In the genomic region with DNA sequence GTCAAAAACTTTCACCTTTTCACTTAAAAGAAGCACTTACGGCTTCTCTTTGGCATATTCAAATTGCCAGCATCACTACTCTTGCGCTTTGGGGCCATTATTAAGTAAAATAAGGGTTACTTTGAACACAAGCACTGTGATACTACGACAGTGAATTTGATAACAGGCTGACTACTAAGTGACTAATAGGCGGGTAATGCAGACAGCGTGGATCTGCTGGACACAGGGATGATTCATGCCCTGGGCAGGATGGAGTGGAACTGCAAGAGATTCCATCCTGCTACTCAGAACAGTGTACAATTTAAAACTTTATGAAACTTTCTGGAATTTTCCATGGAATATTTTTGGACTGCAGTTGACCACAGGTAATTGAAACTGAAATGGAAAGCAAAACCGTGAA, we compare ENCODE assay signal across 10 cellular contexts. TPM values are rescaled to one million over a fixed set of nuclear protein-coding genes. Genes with fewer than 3 reads are reported as not detected.
A peak's percentile ranks its signal among the peaks of the same experiment; 100 is the strongest.
DNase-seq lines count a peak whose midpoint lies in the region; FAIRE-seq and TF ChIP-seq lines count a peak whose summit lies in the region.
"Had no signal": no experiment of that assay in that cellular context is flagged by ENCODE, and none has a peak within 500 bp of the region (broad histone marks: within the 10 kb centered on the region; RNA-seq: fewer than 3 reads in every experiment).

No MANE protein-coding gene starts in this region.

- H3F3A ChIP-seq in SK-N-SH (replicated peaks; ENCODE audit: insufficient read depth): peaks cover 20% of the 10 kb centered on the region

- peak overlapping the region; percentile 62 for H3K4me2 ChIP-seq in SK-N-SH
- H3K4me2 ChIP-seq in skeletal muscle satellite cell (ENCODE audit: low read length): peak overlapping the region; percentile 64

- no peaks in the 10 kb centered on the region for H3K79me2 ChIP-seq in SK-N-SH (ENCODE audit: insufficient read depth)

- H3K4me3 ChIP-seq in SK-N-SH (ENCODE audit: low read depth in 2 of 2, low read length in 1 of 2): peak overlapping the region in 1 of 2 experiments; percentile 30; a peak in 2 of 4 replicates
- H3K4me3 ChIP-seq in skeletal muscle satellite cell (ENCODE audit: low read length): peak overlapping the region; percentile 21

- H3K36me3 ChIP-seq in SK-N-SH (replicated peaks in 1 of 2; ENCODE audit: control insufficient read depth in 1 of 2, insufficient read depth in 2 of 2, low read length in 1 of 2): no peaks in the 10 kb centered on the region
- no peaks in the 10 kb centered on the region for H3K36me3 ChIP-seq in skeletal muscle satellite cell (ENCODE audit: insufficient read depth, low read length)

- peak overlapping the region; percentile 27; the same call in 1 of the 2 replicates for H2AFZ ChIP-seq in SK-N-SH (ENCODE audit: low read depth)

- CTCF ChIA-PET in SK-N-SH (lab: Yijun Ruan, JAX): interaction anchor here (1.2 kb wide), 1 partner anchor 105 kb away, joined by 3 read pairs; no protein-coding TSS in a partner anchor

- POLR2A ChIA-PET in SK-N-SH (lab: Yijun Ruan, JAX): no interaction called here

- FAIRE-seq in frontal cortex (lab: Jason Lieb, UNC): no peak

- H3K27me3 ChIP-seq in SK-N-SH (ENCODE audit: insufficient read depth) (no peaks in the 10 kb centered on the region), skeletal muscle satellite cell (ENCODE audit: control insufficient read depth, insufficient read depth, low read length) (no peaks in the 10 kb centered on the region)

- peak overlapping the region; percentile 77 to 87; a peak in 3 of 4 replicates for H3K27ac ChIP-seq in SK-N-SH (ENCODE audit: low read depth in 2 of 2, low read length in 1 of 2)
- H3K27ac ChIP-seq: VCaP had no signal

- no peaks in the 10 kb centered on the region for H4K20me1 ChIP-seq in SK-N-SH (ENCODE audit: insufficient read depth)

- H3K9me2 ChIP-seq in SK-N-SH: no peaks in the 10 kb centered on the region

- TF ChIP-seq CTCF in SK-N-SH (IDR thresholded peaks at IDR 0.05): no peak

- H3K4me1 ChIP-seq in SK-N-SH (ENCODE audit: control insufficient read depth in 1 of 2, insufficient read depth in 2 of 2, low read depth in 1 of 2, low read length in 1 of 2): peaks cover 0 to 7% of the 10 kb centered on the region in 2 experiments; a peak in 2 of 4 replicates
- H3K4me1 ChIP-seq in skeletal muscle satellite cell (ENCODE audit: control insufficient read depth, insufficient read depth, low read length): peaks cover 26% of the 10 kb centered on the region

- no peak for TF ChIP-seq RAD21 in SK-N-SH (IDR thresholded peaks at IDR 0.05; ENCODE audit: low read length)

- H3K9me3 ChIP-seq in SK-N-SH: no peaks in the 10 kb centered on the region
- no peaks in the 10 kb centered on the region for H3K9me3 ChIP-seq in skeletal muscle satellite cell (replicated peaks; ENCODE audit: low read length)

- peak in 1 of 2 experiments; percentile 91; a peak in 2 of 4 replicates for TF ChIP-seq EP300 in SK-N-SH (IDR thresholded peaks at IDR 0.05; ENCODE audit: borderline replicate concordance in 1 of 2, low read depth in 1 of 2, low read length in 1 of 2)

- H3K9ac ChIP-seq in SK-N-SH (peak overlapping the region; percentile 42; the same call in 1 of the 2 replicates), skeletal muscle satellite cell (ENCODE audit: low read depth, low read length) (peak overlapping the region; percentile 6)

- DNase-seq in GM04504 (ENCODE audit: low read depth) (peak; percentile 75), SK-N-SH (no peak), fibroblast of the conjunctiva (ENCODE audit: low read depth) (peak; percentile 69), frontal cortex (ENCODE audit: low spot score in 2 of 2) (no peak), NCI-H524 treated with DMSO at 0.1 percent for 48 hours (lab: John Stamatoyannopoulos, UW) (no peak), AML-193 (lab: John Stamatoyannopoulos, UW) (no peak)
- DNase-seq in stimulated activated CD4-positive, alpha-beta T cell treated with anti-CD3 and anti-CD28 coated beads, Interleukin-2, amount 100 ng/mL, for 48 hours: no peak
- DNase-seq: activated naive CD4-positive, alpha-beta T cell treated with Interleukin-2 at 50 U/mL for 16 hours had no signal

- WGBS in SK-N-SH (ENCODE audit: low lambda C conversion rate): 12% methylated on average over 6 of the region's 6 CpGs

TF ChIP-seq in SK-N-SH, 30 proteins besides CTCF, POLR2A, EP300 and RAD21 (continues in another document):
- TF ChIP-seq GABPA (IDR thresholded peaks at IDR 0.05; ENCODE audit: low read depth): peak; percentile 23; the same call in 1 of the 2 replicates
- TF ChIP-seq TCF12 (IDR thresholded peaks at IDR 0.05): peak; percentile 92
- TF ChIP-seq, protein P1, sequence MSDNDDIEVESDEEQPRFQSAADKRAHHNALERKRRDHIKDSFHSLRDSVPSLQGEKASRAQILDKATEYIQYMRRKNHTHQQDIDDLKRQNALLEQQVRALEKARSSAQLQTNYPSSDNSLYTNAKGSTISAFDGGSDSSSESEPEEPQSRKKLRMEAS (IDR thresholded peaks at IDR 0.05; ENCODE audit: low read depth): peak; percentile 87
- no peak for TF ChIP-seq RFX5 (IDR thresholded peaks at IDR 0.05; ENCODE audit: low read length)
- no peak for TF ChIP-seq NRF1 (IDR thresholded peaks at IDR 0.05; ENCODE audit: low read depth, low read length)
- no peak for TF ChIP-seq CHD2 (IDR thresholded peaks at IDR 0.05; ENCODE audit: low read length, partially characterized antibody)
- peak; percentile 70; the same call in 1 of the 2 replicates for TF ChIP-seq POLR2AphosphoS5 (IDR thresholded peaks at IDR 0.05; ENCODE audit: low read depth, low read length)
- TF ChIP-seq SIN3A (IDR thresholded peaks at IDR 0.05; ENCODE audit: borderline replicate concordance, low read depth, low read length): peak; percentile 86; the same call in 1 of the 2 replicates
- TF ChIP-seq FOXJ3 (CRISPR knock-in tag; IDR thresholded peaks at IDR 0.05): no peak
- TF ChIP-seq GATA2 (CRISPR knock-in tag; IDR thresholded peaks at IDR 0.05): no peak
- no peak for TF ChIP-seq ELF1 (IDR thresholded peaks at IDR 0.05)
- TF ChIP-seq EZH2phosphoT487 (IDR thresholded peaks at IDR 0.05; ENCODE audit: borderline replicate concordance, low read depth): no peak
- no peak for TF ChIP-seq USF2 (IDR thresholded peaks at IDR 0.05; ENCODE audit: borderline replicate concordance, low read depth, low read length)
- TF ChIP-seq, protein P2, sequence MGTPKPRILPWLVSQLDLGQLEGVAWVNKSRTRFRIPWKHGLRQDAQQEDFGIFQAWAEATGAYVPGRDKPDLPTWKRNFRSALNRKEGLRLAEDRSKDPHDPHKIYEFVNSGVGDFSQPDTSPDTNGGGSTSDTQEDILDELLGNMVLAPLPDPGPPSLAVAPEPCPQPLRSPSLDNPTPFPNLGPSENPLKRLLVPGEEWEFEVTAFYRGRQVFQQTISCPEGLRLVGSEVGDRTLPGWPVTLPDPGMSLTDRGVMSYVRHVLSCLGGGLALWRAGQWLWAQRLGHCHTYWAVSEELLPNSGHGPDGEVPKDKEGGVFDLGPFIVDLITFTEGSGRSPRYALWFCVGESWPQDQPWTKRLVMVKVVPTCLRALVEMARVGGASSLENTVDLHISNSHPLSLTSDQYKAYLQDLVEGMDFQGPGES (IDR thresholded peaks at IDR 0.05; ENCODE audit: low read depth, low read length): no peak
- TF ChIP-seq RCOR1 (IDR thresholded peaks at IDR 0.05; ENCODE audit: low read length): no peak
- TF ChIP-seq, protein P3, sequence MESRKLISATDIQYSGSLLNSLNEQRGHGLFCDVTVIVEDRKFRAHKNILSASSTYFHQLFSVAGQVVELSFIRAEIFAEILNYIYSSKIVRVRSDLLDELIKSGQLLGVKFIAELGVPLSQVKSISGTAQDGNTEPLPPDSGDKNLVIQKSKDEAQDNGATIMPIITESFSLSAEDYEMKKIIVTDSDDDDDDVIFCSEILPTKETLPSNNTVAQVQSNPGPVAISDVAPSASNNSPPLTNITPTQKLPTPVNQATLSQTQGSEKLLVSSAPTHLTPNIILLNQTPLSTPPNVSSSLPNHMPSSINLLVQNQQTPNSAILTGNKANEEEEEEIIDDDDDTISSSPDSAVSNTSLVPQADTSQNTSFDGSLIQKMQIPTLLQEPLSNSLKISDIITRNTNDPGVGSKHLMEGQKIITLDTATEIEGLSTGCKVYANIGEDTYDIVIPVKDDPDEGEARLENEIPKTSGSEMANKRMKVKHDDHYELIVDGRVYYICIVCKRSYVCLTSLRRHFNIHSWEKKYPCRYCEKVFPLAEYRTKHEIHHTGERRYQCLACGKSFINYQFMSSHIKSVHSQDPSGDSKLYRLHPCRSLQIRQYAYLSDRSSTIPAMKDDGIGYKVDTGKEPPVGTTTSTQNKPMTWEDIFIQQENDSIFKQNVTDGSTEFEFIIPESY (IDR thresholded peaks at IDR 0.05; ENCODE audit: borderline replicate concordance, low read depth): 0 out of 2 replicates have a peak, but pooled peaks have one; percentile 34
- TF ChIP-seq MEF2A (IDR thresholded peaks at IDR 0.05; ENCODE audit: borderline replicate concordance, low read depth): no peak; the same call in 1 of the 2 replicates
- TF ChIP-seq FOXM1 (IDR thresholded peaks at IDR 0.05; ENCODE audit: low read depth): no peak
- no peak for TF ChIP-seq YY1 (IDR thresholded peaks at IDR 0.05; ENCODE audit: low read depth)

RNA-seq across cellular contexts. Expression of gene YEATS4, which starts 45.9 kb away (rescaled TPM):
- 11.4 and 13.2 TPM in 2 replicates for polyA plus RNA-seq in SK-N-SH (2012; rRNA removed)
- polyA plus RNA-seq in SK-N-SH (2012; cell fraction: cytosol; rRNA removed): 12.1 and 17.1 TPM in 2 replicates
- 7.5 and 8.5 TPM in 2 replicates for polyA plus RNA-seq in SK-N-SH (2012; cell fraction: nucleus; rRNA removed)
- 20.5 and 24.6 TPM in 2 replicates for total RNA-seq in skeletal muscle satellite cell (2012; rRNA removed)
- 46.5 TPM for total RNA-seq in frontal cortex

RNA-seq across cellular contexts. Expression of gene LYZ, which starts 57.3 kb away (rescaled TPM):
- polyA plus RNA-seq in SK-N-SH (2012; rRNA removed): not detected in 2 replicates
- polyA plus RNA-seq in SK-N-SH (2012; cell fraction: cytosol; rRNA removed): 0.01 and 0.03 TPM in 2 replicates
- 0.05 TPM in 1 of 2 replicates, not detected in the other for polyA plus RNA-seq in SK-N-SH (2012; cell fraction: nucleus; rRNA removed)
- total RNA-seq in skeletal muscle satellite cell (2012; rRNA removed): not detected in 2 replicates
- total RNA-seq in frontal cortex: 4.9 TPM

Comparison
In these comparisons a context has a peak if more than half of its experiments do, and no peak if none do; other contexts are left out.
1. DNase-seq: peak in GM04504 (single experiment) and fibroblast of the conjunctiva (single experiment); none in SK-N-SH (single experiment), frontal cortex (0 of 2), NCI-H524 treated with DMSO at 0.1 percent for 48 hours (single experiment), stimulated activated CD4-positive, alpha-beta T cell treated with anti-CD3 and anti-CD28 coated beads, Interleukin-2, amount 100 ng/mL, for 48 hours (0 of 2) and AML-193 (0 of 2).